In genomic region chr5:172133359-172134029, GRCh38 we compare ENCODE assay signal across 9 cellular contexts. TPM values are rescaled to one million over a fixed set of nuclear protein-coding genes. Genes with fewer than 3 reads are reported as not detected.
DNase-seq lines count a peak whose midpoint lies in the region; ATAC-seq and TF ChIP-seq lines count a peak whose summit lies in the region.
"Had no signal": no experiment of that assay in that cellular context is flagged by ENCODE, and none has a peak within 500 bp of the region (broad histone marks: within the 10 kb centered on the region; RNA-seq: fewer than 3 reads in every experiment).

No MANE protein-coding gene starts in this region.

- no peaks in the 10 kb centered on the region for H3K9me3 ChIP-seq in skeletal muscle satellite cell (replicated peaks; ENCODE audit: low read length)

- H3K4me1 Mint-ChIP-seq in type B pancreatic cell (ENCODE audit: unreplicated experiment) = no peaks in the 10 kb centered on the region

- H3K27me3 ChIP-seq in skeletal muscle satellite cell (ENCODE audit: control insufficient read depth, insufficient read depth, low read length) = no peaks in the 10 kb centered on the region

- no peak for ATAC-seq in HG02588 (IDR thresholded peaks at IDR 0.05; ENCODE audit: unreplicated experiment)
- ATAC-seq in HG03571 (IDR thresholded peaks at IDR 0.05; ENCODE audit: unreplicated experiment) = no peak

- no peak overlapping the region for H3K4me2 ChIP-seq in skeletal muscle satellite cell (ENCODE audit: low read length)

- no peak overlapping the region for H3K4me3 Mint-ChIP-seq in type B pancreatic cell

- DNase-seq in HCEC 1CT (peak; percentile 95), fibroblast of gingiva (ENCODE audit: low read depth) (peak; percentile 93), type B pancreatic cell (ENCODE audit: extremely low spot score, unreplicated experiment) (no peak), occipital lobe (lab: John Stamatoyannopoulos, UW) (no peak)
- DNase-seq in activated CD4-positive, alpha-beta T cell treated with anti-CD3 and anti-CD28 coated beads for 4 hours = peak; percentile 48 to 57

- H3K4me1 ChIP-seq in skeletal muscle satellite cell (ENCODE audit: control insufficient read depth, insufficient read depth, low read length) = peaks cover 13% of the 10 kb centered on the region

- peaks cover 4% of the 10 kb centered on the region for H3K36me3 Mint-ChIP-seq in type B pancreatic cell

- no peak overlapping the region for H3K27ac Mint-ChIP-seq in type B pancreatic cell

- no peaks in the 10 kb centered on the region for H3K27me3 Mint-ChIP-seq in type B pancreatic cell
- H3K27me3 Mint-ChIP-seq: IgD-negative memory B cell had no signal

- H3K4me3 ChIP-seq in skeletal muscle satellite cell (ENCODE audit: low read length) = no peak overlapping the region

- H3K36me3 ChIP-seq in skeletal muscle satellite cell (ENCODE audit: insufficient read depth, low read length) = no peaks in the 10 kb centered on the region

- H3K9me3 Mint-ChIP-seq in type B pancreatic cell = peaks cover 4% of the 10 kb centered on the region
- H3K9me3 Mint-ChIP-seq: IgD-negative memory B cell had no signal

- TF ChIP-seq CTCF in type B pancreatic cell (conservative IDR thresholded peaks at IDR 0.05) = no peak

- H3K9ac ChIP-seq in skeletal muscle satellite cell (ENCODE audit: low read depth, low read length) = peak overlapping the region; percentile 33

RNA-seq across cellular contexts. Expression of gene STK10, which starts 54.5 kb away (rescaled TPM):
- 22.1 and 30.9 TPM in 2 replicates for total RNA-seq in skeletal muscle satellite cell (2012; rRNA removed)
- 15.2 and 25.0 TPM in 2 replicates for total RNA-seq in type B pancreatic cell (ENCODE audit: low replicate concordance)
- total RNA-seq in occipital lobe = 9.8 TPM

Comparison
In these comparisons a context has a peak if more than half of its experiments do, and no peak if none do; other contexts are left out.
1. DNase-seq: peak in HCEC 1CT (single experiment), activated CD4-positive, alpha-beta T cell treated with anti-CD3 and anti-CD28 coated beads for 4 hours (2 of 2) and fibroblast of gingiva (single experiment); none in type B pancreatic cell (single experiment) and occipital lobe (single experiment).